In the genomic region with DNA sequence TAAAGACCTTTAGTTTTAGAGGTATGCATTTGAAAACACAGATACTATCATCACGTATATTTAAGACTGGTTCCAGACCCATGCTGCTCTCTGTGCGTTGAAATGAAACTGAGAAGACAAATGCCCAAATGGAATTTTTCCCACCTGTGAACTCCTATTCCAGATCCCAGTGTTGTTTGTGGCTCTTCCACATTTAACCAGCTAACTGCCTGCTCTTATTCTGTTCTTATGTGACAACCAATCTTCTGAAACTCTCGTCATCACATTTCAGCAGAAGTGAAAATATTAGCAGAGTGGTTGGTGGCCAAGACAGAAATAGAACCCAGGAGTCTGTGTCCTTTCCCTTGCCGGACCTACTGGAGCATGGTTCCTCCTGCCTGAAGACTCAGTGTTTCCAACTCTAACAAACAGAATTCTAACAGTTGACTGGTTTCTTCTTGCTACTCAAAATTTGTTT, we compare ENCODE assay signal across 1 cellular context.
TF ChIP-seq lines count a peak whose summit lies in the region.

No MANE protein-coding gene starts in this region.

TF ChIP-seq in SK-N-SH treated with all-trans-retinoic acid at 6 μM for 48 hours, 23 proteins besides CTCF, POLR2A, EP300 and RAD21 (continued from another document):
- TF ChIP-seq, protein P1, sequence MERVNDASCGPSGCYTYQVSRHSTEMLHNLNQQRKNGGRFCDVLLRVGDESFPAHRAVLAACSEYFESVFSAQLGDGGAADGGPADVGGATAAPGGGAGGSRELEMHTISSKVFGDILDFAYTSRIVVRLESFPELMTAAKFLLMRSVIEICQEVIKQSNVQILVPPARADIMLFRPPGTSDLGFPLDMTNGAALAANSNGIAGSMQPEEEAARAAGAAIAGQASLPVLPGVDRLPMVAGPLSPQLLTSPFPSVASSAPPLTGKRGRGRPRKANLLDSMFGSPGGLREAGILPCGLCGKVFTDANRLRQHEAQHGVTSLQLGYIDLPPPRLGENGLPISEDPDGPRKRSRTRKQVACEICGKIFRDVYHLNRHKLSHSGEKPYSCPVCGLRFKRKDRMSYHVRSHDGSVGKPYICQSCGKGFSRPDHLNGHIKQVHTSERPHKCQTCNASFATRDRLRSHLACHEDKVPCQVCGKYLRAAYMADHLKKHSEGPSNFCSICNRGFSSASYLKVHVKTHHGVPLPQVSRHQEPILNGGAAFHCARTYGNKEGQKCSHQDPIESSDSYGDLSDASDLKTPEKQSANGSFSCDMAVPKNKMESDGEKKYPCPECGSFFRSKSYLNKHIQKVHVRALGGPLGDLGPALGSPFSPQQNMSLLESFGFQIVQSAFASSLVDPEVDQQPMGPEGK (CRISPR knock-in tag; IDR thresholded peaks at IDR 0.05; ENCODE audit: borderline replicate concordance) = no peak
- TF ChIP-seq, protein P2, sequence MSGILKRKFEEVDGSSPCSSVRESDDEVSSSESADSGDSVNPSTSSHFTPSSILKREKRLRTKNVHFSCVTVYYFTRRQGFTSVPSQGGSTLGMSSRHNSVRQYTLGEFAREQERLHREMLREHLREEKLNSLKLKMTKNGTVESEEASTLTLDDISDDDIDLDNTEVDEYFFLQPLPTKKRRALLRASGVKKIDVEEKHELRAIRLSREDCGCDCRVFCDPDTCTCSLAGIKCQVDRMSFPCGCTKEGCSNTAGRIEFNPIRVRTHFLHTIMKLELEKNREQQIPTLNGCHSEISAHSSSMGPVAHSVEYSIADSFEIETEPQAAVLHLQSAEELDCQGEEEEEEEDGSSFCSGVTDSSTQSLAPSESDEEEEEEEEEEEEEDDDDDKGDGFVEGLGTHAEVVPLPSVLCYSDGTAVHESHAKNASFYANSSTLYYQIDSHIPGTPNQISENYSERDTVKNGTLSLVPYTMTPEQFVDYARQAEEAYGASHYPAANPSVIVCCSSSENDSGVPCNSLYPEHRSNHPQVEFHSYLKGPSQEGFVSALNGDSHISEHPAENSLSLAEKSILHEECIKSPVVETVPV (CRISPR knock-in tag; IDR thresholded peaks at IDR 0.05) = no peak
- no peak for TF ChIP-seq ZFP3 (CRISPR knock-in tag; IDR thresholded peaks at IDR 0.05)
TF ChIP-seq in SK-N-SH treated with all-trans-retinoic acid at 6 μM for 48 hours: peak in this region for 0.
